Comparison of ENCODE assay signal across 12 cellular contexts in the genomic region with DNA sequence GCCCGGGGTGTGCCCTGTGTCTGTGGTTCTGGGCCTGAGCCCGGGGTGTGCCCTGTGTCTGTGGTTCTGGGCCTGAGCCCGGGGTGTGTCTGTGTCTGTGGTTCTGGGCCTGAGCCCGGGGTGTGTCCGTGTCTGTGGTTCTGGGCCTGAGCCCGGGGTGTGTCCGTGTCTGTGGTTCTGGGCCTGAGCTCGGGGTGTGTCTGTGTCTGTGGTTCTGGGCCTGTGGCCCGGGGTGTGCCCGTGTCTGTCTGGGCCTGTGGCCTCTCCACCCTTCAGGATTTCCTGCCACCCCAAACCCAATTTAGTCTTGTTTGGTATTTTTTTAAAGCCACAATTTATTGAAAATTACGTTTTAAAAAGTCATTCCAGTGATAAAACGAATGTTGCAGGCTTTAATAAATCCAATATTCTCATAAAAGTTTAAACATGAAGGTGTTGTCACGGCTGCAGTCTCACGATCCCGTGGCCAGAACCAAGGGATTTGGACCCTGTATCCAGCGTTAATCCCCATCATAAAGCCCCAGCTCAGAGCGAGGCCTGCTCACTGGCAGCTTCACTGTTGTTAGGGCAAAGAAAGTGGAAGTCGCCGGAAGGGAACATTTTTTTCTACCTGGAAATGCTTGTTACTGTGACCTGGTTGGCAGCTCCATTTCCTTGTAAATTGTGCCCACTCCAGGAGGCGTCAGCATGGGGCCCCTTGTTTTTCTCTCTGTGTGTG.
DNase-seq lines count a peak whose midpoint lies in the region; ATAC-seq and TF ChIP-seq lines count a peak whose summit lies in the region.
"Had no signal": no experiment of that assay in that cellular context is flagged by ENCODE, and none has a peak within 500 bp of the region (broad histone marks: within the 10 kb centered on the region; RNA-seq: fewer than 3 reads in every experiment).

No MANE protein-coding gene starts in this region.

- no peaks in the 10 kb centered on the region for H3K27me3 Mint-ChIP-seq in CD4-positive, alpha-beta T cell
- no peaks in the 10 kb centered on the region for H3K27me3 Mint-ChIP-seq in T-helper 17 cell
- no peaks in the 10 kb centered on the region for H3K27me3 Mint-ChIP-seq in natural killer cell treated with Interleukin-12 subunit alpha and Interleukin-12 subunit beta and Interleukin-15 and Interleukin-18, amount 100 ng/mL, for 72 hours

- no peak overlapping the region for H3K4me3 ChIP-seq in stomach
- H3K4me3 ChIP-seq: thoracic aorta had no signal

- H3K9me3 Mint-ChIP-seq in CD4-positive, alpha-beta T cell = no peaks in the 10 kb centered on the region
- H3K9me3 Mint-ChIP-seq in natural killer cell treated with Interleukin-12 subunit alpha and Interleukin-12 subunit beta and Interleukin-15 and Interleukin-18, amount 100 ng/mL, for 72 hours = peaks cover 10% of the 10 kb centered on the region

- peaks cover 67% of the 10 kb centered on the region for H3K4me1 Mint-ChIP-seq in CD4-positive, alpha-beta T cell (ENCODE audit: low read depth)
- H3K4me1 Mint-ChIP-seq in T-helper 17 cell = peaks cover 45% of the 10 kb centered on the region
- peaks cover 33 to 48% of the 10 kb centered on the region in 2 donors for H3K4me1 Mint-ChIP-seq in natural killer cell treated with Interleukin-12 subunit alpha and Interleukin-12 subunit beta and Interleukin-15 and Interleukin-18, amount 100 ng/mL, for 72 hours (ENCODE audit: low read depth in 2 of 2)

- peak; percentile 37 for ATAC-seq in CD4-positive, alpha-beta T cell (ENCODE audit: poor library complexity)
- peak; percentile 37 for ATAC-seq in T-helper 17 cell
- ATAC-seq in natural killer cell treated with Interleukin-12 subunit alpha and Interleukin-12 subunit beta and Interleukin-15 and Interleukin-18, amount 100 ng/mL, for 72 hours = no peak
- ATAC-seq: HCT116 had no signal

- TF ChIP-seq EP300 in stomach (IDR thresholded peaks at IDR 0.05) = no peak

- peak overlapping the region; percentile 74 for H3K4me3 Mint-ChIP-seq in CD4-positive, alpha-beta T cell
- H3K4me3 Mint-ChIP-seq in T-helper 17 cell = peak overlapping the region; percentile 63
- no peak overlapping the region for H3K4me3 Mint-ChIP-seq in natural killer cell treated with Interleukin-12 subunit alpha and Interleukin-12 subunit beta and Interleukin-15 and Interleukin-18, amount 100 ng/mL, for 72 hours

- intact Hi-C loops in CD4-positive, alpha-beta T cell (cut with DNase I, micrococcal nuclease) = no loop called here
- intact Hi-C loops in stomach (cut with DNase I; ENCODE audit: low total_unique reads) = no loop called here

- H3K36me3 ChIP-seq in stomach = peaks cover 16 to 56% (median 52%) of the 10 kb centered on the region in 4 donors

- CTCF ChIA-PET in CD4-positive, alpha-beta T cell (lab: Charles Lee) = no interaction called here

- 75 to 83% (median 80%) methylated on average over 11 to 20 of the region's 20 CpGs for WGBS in stomach, 5 donors

- peaks cover 0 to 24% (median 11%) of the 10 kb centered on the region in 4 donors for H3K4me1 ChIP-seq in stomach

- peak overlapping the region; percentile 95 for H3K27ac Mint-ChIP-seq in CD4-positive, alpha-beta T cell
- H3K27ac Mint-ChIP-seq in T-helper 17 cell = peak overlapping the region; percentile 91
- H3K27ac Mint-ChIP-seq in natural killer cell treated with Interleukin-12 subunit alpha and Interleukin-12 subunit beta and Interleukin-15 and Interleukin-18, amount 100 ng/mL, for 72 hours = peak overlapping the region; percentile 70 to 84

- no peaks in the 10 kb centered on the region for H3K27me3 ChIP-seq in CD4-positive, alpha-beta T cell (ENCODE audit: control insufficient read depth, insufficient read depth, low read length)
- H3K27me3 ChIP-seq in stomach = no peaks in the 10 kb centered on the region

- no peak for TF ChIP-seq POLR2A in stomach (IDR thresholded peaks at IDR 0.05)

- peak in 6 of 10 experiments; percentile 15 to 53 (median 44) for DNase-seq in CD4-positive, alpha-beta T cell
- DNase-seq in T-helper 17 cell (no peak), superior temporal gyrus (ENCODE audit: extremely low spot score) (no peak), stomach (no peak), LoVo (ENCODE audit: low spot score) (no peak)
- DNase-seq in natural killer cell treated with Interleukin-12 subunit alpha and Interleukin-12 subunit beta and Interleukin-15 and Interleukin-18, amount 100 ng/mL, for 72 hours (ENCODE audit: low spot score) = no peak
- DNase-seq in stimulated activated CD4-positive, alpha-beta T cell treated with anti-CD3 and anti-CD28 coated beads, Interleukin-2, amount 100 ng/mL, for 48 hours = no peak
- DNase-seq: C1 segment of cervical spinal cord, nucleus accumbens had no signal

- POLR2A ChIA-PET in CD4-positive, alpha-beta T cell (lab: Charles Lee) = no interaction called here

- H3K9me3 ChIP-seq in CD4-positive, alpha-beta T cell (ENCODE audit: control insufficient read depth, low read length) = no peaks in the 10 kb centered on the region
- H3K9me3 ChIP-seq in T-helper 17 cell (ENCODE audit: control insufficient read depth, low read length, poor library complexity, severe bottlenecking) (no peaks in the 10 kb centered on the region), stomach (no peaks in the 10 kb centered on the region)
- H3K9me3 ChIP-seq: thoracic aorta had no signal

- H3K27ac ChIP-seq in CD4-positive, alpha-beta T cell (ENCODE audit: low read depth, low read length) = peak overlapping the region; percentile 62
- H3K27ac ChIP-seq in cingulate gyrus (ENCODE audit: low read depth, low read length) (peak overlapping the region; percentile 47), stomach (peak overlapping the region in 2 of 5 donors; percentile 12 to 16)
- H3K27ac ChIP-seq: thoracic aorta had no signal

- TF ChIP-seq CTCF in CD4-positive, alpha-beta T cell (IDR thresholded peaks at IDR 0.05) = no peak
- no peak for TF ChIP-seq CTCF in stomach (IDR thresholded peaks at IDR 0.05)

- peaks cover 84% of the 10 kb centered on the region for H3K36me3 Mint-ChIP-seq in CD4-positive, alpha-beta T cell (ENCODE audit: low read depth)
- H3K36me3 Mint-ChIP-seq in T-helper 17 cell (ENCODE audit: low read depth) = peaks cover 19% of the 10 kb centered on the region
- H3K36me3 Mint-ChIP-seq in natural killer cell treated with Interleukin-12 subunit alpha and Interleukin-12 subunit beta and Interleukin-15 and Interleukin-18, amount 100 ng/mL, for 72 hours = peaks cover 41% of the 10 kb centered on the region

Comparison
In these comparisons a context has a peak if more than half of its experiments do, and no peak if none do; other contexts are left out.
1. ATAC-seq: peak in CD4-positive, alpha-beta T cell (single experiment) and T-helper 17 cell (single experiment); none in natural killer cell treated with Interleukin-12 subunit alpha and Interleukin-12 subunit beta and Interleukin-15 and Interleukin-18, amount 100 ng/mL, for 72 hours (0 of 2).
2. DNase-seq: peak in CD4-positive, alpha-beta T cell (6 of 10); none in T-helper 17 cell (0 of 3), natural killer cell treated with Interleukin-12 subunit alpha and Interleukin-12 subunit beta and Interleukin-15 and Interleukin-18, amount 100 ng/mL, for 72 hours (single experiment), superior temporal gyrus (single experiment), stomach (single experiment), LoVo (single experiment) and stimulated activated CD4-positive, alpha-beta T cell treated with anti-CD3 and anti-CD28 coated beads, Interleukin-2, amount 100 ng/mL, for 48 hours (0 of 2).
3. Peak in every context shown above with its lines, with median percentiles within 50 percentile points of each other: H3K27ac Mint-ChIP-seq.